8 cellular contexts compared by ENCODE assay signal in genomic region chr17:76353599-76354316, GRCh38. TPM values are rescaled to one million over a fixed set of nuclear protein-coding genes. Genes with fewer than 3 reads are reported as not detected.
DNase-seq lines count a peak whose midpoint lies in the region; ATAC-seq and TF ChIP-seq lines count a peak whose summit lies in the region.

TSS of gene PRPSAP1 (minus strand) at chr17:76353916. CDS start at chr17:76353703, 213 bp downstream.

- ATAC-seq in foreskin keratinocyte = peak; percentile 80

- H3K4me1 ChIP-seq in Loucy (ENCODE audit: insufficient read depth, low read length, poor library complexity, severe bottlenecking) = peaks cover 17% of the 10 kb centered on the region
- peaks cover 4% of the 10 kb centered on the region for H3K4me1 ChIP-seq in foreskin keratinocyte
- H3K4me1 ChIP-seq in neuron (ENCODE audit: insufficient read depth, low read length) = peaks cover 2% of the 10 kb centered on the region
- peaks cover 3 to 21% (median 18%) of the 10 kb centered on the region in 5 donors for H3K4me1 ChIP-seq in subcutaneous abdominal adipose tissue (ENCODE audit: control insufficient read depth in 5 of 5, insufficient read depth in 5 of 5, low read length in 5 of 5)

- peak within 1 kb of the TSS; percentile 87 for H3K4me2 ChIP-seq in Loucy (ENCODE audit: low read depth, low read length, poor library complexity, severe bottlenecking)

- H4K20me1 ChIP-seq in Loucy (ENCODE audit: insufficient read depth, low read length, poor library complexity, severe bottlenecking) = peaks cover 6% of the 10 kb centered on the region

- H3K27me3 ChIP-seq in Loucy (ENCODE audit: insufficient read depth, low read length, poor library complexity, severe bottlenecking) = no peaks in the 10 kb centered on the region
- no peaks in the 10 kb centered on the region for H3K27me3 ChIP-seq in foreskin keratinocyte
- H3K27me3 ChIP-seq in neuron (ENCODE audit: insufficient read depth, low read length) = no peaks in the 10 kb centered on the region
- H3K27me3 ChIP-seq in subcutaneous abdominal adipose tissue (ENCODE audit: control insufficient read depth in 5 of 5, insufficient read depth in 4 of 5, low read length in 5 of 5) = no peaks in the 10 kb centered on the region

- H3K27ac ChIP-seq in foreskin keratinocyte = peak within 1 kb of the TSS; percentile 100
- peak within 1 kb of the TSS; percentile 78 for H3K27ac ChIP-seq in subcutaneous abdominal adipose tissue (ENCODE audit: low read depth, low read length)

- H3F3A ChIP-seq in Loucy (ENCODE audit: low read depth) = no peaks in the 10 kb centered on the region

- no peaks in the 10 kb centered on the region for H3K36me3 ChIP-seq in Loucy (ENCODE audit: insufficient read depth, low read length)
- peaks cover 2% of the 10 kb centered on the region for H3K36me3 ChIP-seq in neuron (ENCODE audit: insufficient read depth, low read length)
- no peaks in the 10 kb centered on the region for H3K36me3 ChIP-seq in subcutaneous abdominal adipose tissue (ENCODE audit: control insufficient read depth in 5 of 5, insufficient read depth in 5 of 5, low read length in 5 of 5)

- H3K9me3 ChIP-seq in Loucy (ENCODE audit: insufficient read depth, low read depth, low read length) (no peaks in the 10 kb centered on the region), neuron (ENCODE audit: low read length) (no peaks in the 10 kb centered on the region), subcutaneous abdominal adipose tissue (ENCODE audit: control insufficient read depth in 5 of 5, low read length in 5 of 5) (no peaks in the 10 kb centered on the region)

- no peaks in the 10 kb centered on the region for H3K9me2 ChIP-seq in Loucy (replicated peaks; ENCODE audit: low read depth, low read length)

- peaks cover 45% of the 10 kb centered on the region for H3K79me2 ChIP-seq in Loucy (ENCODE audit: insufficient read depth, low read length)

- peak within 1 kb of the TSS; percentile 81 for H3K4me3 ChIP-seq in Loucy (ENCODE audit: low read length, poor library complexity, severe bottlenecking)
- H3K4me3 ChIP-seq in neuron (ENCODE audit: low read length) = peak within 1 kb of the TSS; percentile 86
- H3K4me3 ChIP-seq in subcutaneous abdominal adipose tissue (ENCODE audit: low read depth in 1 of 5, low read length in 5 of 5) = peak within 1 kb of the TSS; percentile 76 to 93 (median 90)

- peak within 1 kb of the TSS; percentile 90 for H2AFZ ChIP-seq in Loucy (ENCODE audit: low read length)
- H2AFZ ChIP-seq in neuron (ENCODE audit: low read depth, low read length) = peak within 1 kb of the TSS; percentile 90

- TF ChIP-seq CTCF in Loucy (conservative IDR thresholded peaks at IDR 0.05; ENCODE audit: low read length) = no peak
- TF ChIP-seq CTCF in foreskin keratinocyte (conservative IDR thresholded peaks at IDR 0.05) = peak; percentile 32

- DNase-seq in ELR (ENCODE audit: low read depth) = peak; percentile 96
- DNase-seq in H4 (ENCODE audit: low spot score) = peak; percentile 89
- peak; percentile 97 for DNase-seq in SHP77 treated with DMSO at 0.1 percent for 48 hours (lab: John Stamatoyannopoulos, UW)
- peak; percentile 58 for DNase-seq in activated gamma-delta T cell (lab: John Stamatoyannopoulos, UW)
- DNase-seq in foreskin keratinocyte = peak; percentile 94 to 95

- peak within 1 kb of the TSS; percentile 64 for H3K9ac ChIP-seq in Loucy (ENCODE audit: low read depth, low read length, poor library complexity, severe bottlenecking)
- peak within 1 kb of the TSS; percentile 75 to 93 (median 76) for H3K9ac ChIP-seq in subcutaneous abdominal adipose tissue (ENCODE audit: low read length in 5 of 5)

RNA-seq across cellular contexts. Expression of gene PRPSAP1, which starts in this region (rescaled TPM):
- total RNA-seq in H4 (2014; rRNA removed; shearing (Covaris generic)) = 48.1 and 49.7 TPM in 2 replicates
- total RNA-seq in foreskin keratinocyte = 43.7 and 44.0 TPM in 2 replicates
- polyA plus RNA-seq in foreskin keratinocyte = 40.4 and 43.8 TPM in 2 replicates

Comparison
In these comparisons a context has a peak if more than half of its experiments do, and no peak if none do; other contexts are left out.
1. Peak in every context shown above with its lines: DNase-seq, ATAC-seq, H3K4me3 ChIP-seq and H3K27ac ChIP-seq.